35 cellular contexts compared by ENCODE assay signal in genomic region chr2:142179686-142180085, GRCh38. TPM values are rescaled to one million over a fixed set of nuclear protein-coding genes. Genes with fewer than 3 reads are reported as not detected.
"Had no signal": no experiment of that assay in that cellular context is flagged by ENCODE, and none has a peak within 500 bp of the region (broad histone marks: within the 10 kb centered on the region; RNA-seq: fewer than 3 reads in every experiment).

No MANE protein-coding gene starts in this region.

- H3K27me3 ChIP-seq: adrenal gland, brain microvascular endothelial cell, neutrophil, testis had no signal

- H3K27ac ChIP-seq: adrenal gland, brain microvascular endothelial cell, heart left ventricle, neutrophil, skin epidermis, testis had no signal

- H3K4me3 ChIP-seq: adrenal gland, heart left ventricle, skin epidermis, testis had no signal

- ATAC-seq: esophagus mucosa; heart left ventricle; left colon; sciatic nerve; stimulated activated naive CD8-positive, alpha-beta T cell treated with anti-CD3 and anti-CD28 coated beads, Interleukin-15, Interleukin-2, amounts not matched to agents 100 U/mL and 50 U/mL, for 24 hours had no signal

- H3K9me3 ChIP-seq: adrenal gland, heart left ventricle, neutrophil, testis had no signal

- FAIRE-seq: astrocyte, endothelial cell of umbilical vein, kidney, TTC549, urothelium cell line had no signal

- DNase-seq: activated CD4-positive, alpha-beta memory T cell treated with anti-CD3 and anti-CD28 coated beads for 36 hours; activated CD4-positive, alpha-beta T cell treated with anti-CD3 and anti-CD28 coated beads, Interleukin-2, amount 10 ng/mL, durations not matched to agents 24 days and 14 days; activated CD4-positive, CD25-positive, alpha-beta regulatory T cell treated with anti-CD3 and anti-CD28 coated beads, Interleukin-2, amount 50 U/mL, for 72 hours; activated CD8-positive, alpha-beta memory T cell treated with anti-CD3 and anti-CD28 coated beads, Interleukin-2, amount 50 U/mL, for 4 hours; activated effector memory CD4-positive, alpha-beta T cell treated with anti-CD3 and anti-CD28 coated beads, Interleukin-2, amount 50 U/mL, for 16 hours; activated naive CD4-positive, alpha-beta T cell treated with anti-CD3 and anti-CD28 coated beads for 36 hours; activated naive CD8-positive, alpha-beta T cell treated with anti-CD3 and anti-CD28 coated beads for 36 hours; activated T-cell treated with anti-CD3 and anti-CD28 coated beads, Interleukin-2, amount 50 U/mL, for 1 hour; adrenal gland; brain microvascular endothelial cell; caudate nucleus; cortex of kidney; heart left ventricle; hypothalamus; immature natural killer cell; kidney; left colon; mammary epithelial cell; naive B cell; nephron progenitor cell; stimulated activated CD4-positive, alpha-beta T cell treated with anti-CD3 and anti-CD28 coated beads, Interleukin-12 subunit alpha, Interleukin-12 subunit beta, amount 100 ng/mL, for 4 hours; stimulated activated CD4-positive, alpha-beta T cell treated with anti-CD3 and anti-CD28 coated beads, Interleukin-4, amount 100 ng/mL, for 1 hour; stimulated activated naive CD8-positive, alpha-beta T cell treated with anti-CD3 and anti-CD28 coated beads, Interleukin-15, Interleukin-2, amounts not matched to agents 100 U/mL and 50 U/mL, for 24 hours; testis; trophoblast cell had no signal

- H3K4me1 ChIP-seq: adrenal gland, heart left ventricle, testis had no signal

- H3K36me3 ChIP-seq: adrenal gland, brain microvascular endothelial cell, heart left ventricle, neutrophil had no signal

RNA-seq across cellular contexts. Expression of gene LRP1B, which starts 48.9 kb away (rescaled TPM):
- total RNA-seq: activated CD4-positive, alpha-beta memory T cell treated with anti-CD3 and anti-CD28 coated beads for 36 hours; activated CD4-positive, alpha-beta T cell treated with anti-CD3 and anti-CD28 coated beads, Interleukin-2, amount 10 ng/mL, durations not matched to agents 24 days and 14 days; activated CD8-positive, alpha-beta memory T cell treated with anti-CD3 and anti-CD28 coated beads for 36 hours; activated naive CD4-positive, alpha-beta T cell treated with anti-CD3 and anti-CD28 coated beads for 36 hours; activated naive CD8-positive, alpha-beta T cell treated with anti-CD3 and anti-CD28 coated beads for 36 hours; activated T-helper 1 cell treated with anti-CD3 and anti-CD28 coated beads, Interleukin-12 subunit alpha, Interleukin-12 subunit beta, Interleukin-2, Interleukin-4 antibody, amounts not matched to agents 30 ng/mL and 10 ng/mL and 1 ng/mL, durations not matched to agents 14 hours and 24 hours and 36 hours had no signal
- polyA plus RNA-seq: immature natural killer cell had no signal
